Comparison of ENCODE assay signal across 12 cellular contexts in the genomic region with DNA sequence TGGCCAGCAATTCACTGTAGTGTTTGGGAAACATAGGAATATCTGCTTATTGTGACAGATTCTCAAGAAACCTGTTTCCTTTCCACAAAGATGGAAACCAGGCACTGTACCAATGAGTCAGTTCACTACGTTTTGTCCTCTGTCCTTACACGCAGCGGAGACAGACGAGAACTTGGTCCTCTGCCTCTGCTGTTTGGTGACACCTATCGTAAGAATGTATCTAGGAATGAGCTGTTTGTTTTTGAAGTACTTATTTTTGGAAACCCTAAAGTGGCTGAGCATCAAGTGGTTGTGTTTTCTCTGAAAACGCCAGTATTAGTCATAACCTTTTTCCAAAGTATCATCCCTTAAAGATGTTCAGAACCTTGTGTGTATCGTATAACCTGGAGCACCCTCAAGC.
DNase-seq lines count a peak whose midpoint lies in the region; ATAC-seq and TF ChIP-seq lines count a peak whose summit lies in the region.
"Had no signal": no experiment of that assay in that cellular context is flagged by ENCODE, and none has a peak within 500 bp of the region (broad histone marks: within the 10 kb centered on the region; RNA-seq: fewer than 3 reads in every experiment).

No MANE protein-coding gene starts in this region.

- peaks cover 0 to 71% of the 10 kb centered on the region in 2 donors for H3K36me3 ChIP-seq in adrenal gland (replicated peaks in 1 of 2)
- H3K36me3 ChIP-seq in CD8-positive, alpha-beta memory T cell (ENCODE audit: insufficient read depth, low read length), result peaks cover 32% of the 10 kb centered on the region

- ATAC-seq in SK-N-SH treated with all-trans-retinoic acid at 6 μM for 48 hours (peak; percentile 89), HG03460 (IDR thresholded peaks at IDR 0.05; ENCODE audit: unreplicated experiment) (no peak)
- ATAC-seq in stimulated activated naive B cell treated with anti-CD40 and anti-IgM and Interleukin-4, amounts not matched to agents 10 μg/mL and 1 μg/mL and 100 μg/mL, for 72 hours (replicated peaks), result no peak

- no peak overlapping the region for H3K4me3 Mint-ChIP-seq in stimulated activated naive B cell treated with anti-CD40 and anti-IgM and Interleukin-4, amounts not matched to agents 10 μg/mL and 1 μg/mL and 100 μg/mL, for 72 hours
- no peak overlapping the region for H3K4me3 Mint-ChIP-seq in CD8-positive, alpha-beta memory T cell
- H3K4me3 Mint-ChIP-seq: IgD-negative memory B cell, nephron had no signal

- H3K27me3 Mint-ChIP-seq in stimulated activated naive B cell treated with anti-CD40 and anti-IgM and Interleukin-4, amounts not matched to agents 10 μg/mL and 1 μg/mL and 100 μg/mL, for 72 hours, result no peaks in the 10 kb centered on the region
- H3K27me3 Mint-ChIP-seq in CD8-positive, alpha-beta memory T cell, result peaks cover 0 to 4% of the 10 kb centered on the region in 2 donors
- H3K27me3 Mint-ChIP-seq: IgD-negative memory B cell had no signal

- H3K36me3 Mint-ChIP-seq in stimulated activated naive B cell treated with anti-CD40 and anti-IgM and Interleukin-4, amounts not matched to agents 10 μg/mL and 1 μg/mL and 100 μg/mL, for 72 hours, result peaks cover 9 to 21% of the 10 kb centered on the region in 2 donors
- H3K36me3 Mint-ChIP-seq in CD8-positive, alpha-beta memory T cell, result peaks cover 4 to 21% (median 11%) of the 10 kb centered on the region in 3 donors

- no peak overlapping the region for H3K4me3 ChIP-seq in fibroblast of mammary gland (ENCODE audit: control insufficient read depth, low read depth, low read length)
- no peak overlapping the region for H3K4me3 ChIP-seq in adrenal gland
- no peak overlapping the region for H3K4me3 ChIP-seq in CD8-positive, alpha-beta memory T cell (ENCODE audit: low read length)
- H3K4me3 ChIP-seq: SK-N-MC had no signal

- TF ChIP-seq CTCF in fibroblast of mammary gland (conservative IDR thresholded peaks at IDR 0.05; ENCODE audit: control insufficient read depth, insufficient read depth, low read depth, low read length) (no peak), adrenal gland (IDR thresholded peaks at IDR 0.05) (no peak)

- peak overlapping the region; percentile 56 for H3K27ac Mint-ChIP-seq in stimulated activated naive B cell treated with anti-CD40 and anti-IgM and Interleukin-4, amounts not matched to agents 10 μg/mL and 1 μg/mL and 100 μg/mL, for 72 hours
- H3K27ac Mint-ChIP-seq in CD8-positive, alpha-beta memory T cell, result peak overlapping the region in 1 of 8 donors; percentile 63
- H3K27ac Mint-ChIP-seq: IgD-negative memory B cell had no signal

- WGBS in adrenal gland, 4 donors, result 79 to 88% (median 81%) methylated on average over 7 of the region's 7 CpGs

- DNase-seq in ELR (ENCODE audit: low read depth) (peak; percentile 86), fibroblast of mammary gland (ENCODE audit: low read depth) (peak; percentile 95), adrenal gland (no peak), activated T-cell treated with anti-CD3 and anti-CD28 coated beads for 4 hours (no peak)
- DNase-seq in stimulated activated naive B cell treated with anti-CD40 and anti-IgM and Interleukin-4, amounts not matched to agents 10 μg/mL and 1 μg/mL and 100 μg/mL, for 72 hours, result no peak
- DNase-seq in CD8-positive, alpha-beta memory T cell, result no peak
- DNase-seq: stimulated activated CD4-positive, alpha-beta T cell treated with anti-CD3 and anti-CD28 coated beads, Interleukin-4, amount 100 ng/mL, for 24 hours had no signal

- CTCF ChIA-PET in CD8-positive, alpha-beta memory T cell (lab: Charles Lee), result no interaction called here

- H3K4me1 Mint-ChIP-seq in stimulated activated naive B cell treated with anti-CD40 and anti-IgM and Interleukin-4, amounts not matched to agents 10 μg/mL and 1 μg/mL and 100 μg/mL, for 72 hours, result peaks cover 8 to 13% of the 10 kb centered on the region in 2 donors
- peaks cover 0 to 6% (median 2%) of the 10 kb centered on the region in 3 donors for H3K4me1 Mint-ChIP-seq in CD8-positive, alpha-beta memory T cell

- no peak for TF ChIP-seq POLR2A in adrenal gland (IDR thresholded peaks at IDR 0.05)

- POLR2A ChIA-PET in CD8-positive, alpha-beta memory T cell (lab: Charles Lee), result no interaction called here

- no peaks in the 10 kb centered on the region for H3K9me3 ChIP-seq in adrenal gland (replicated peaks in 1 of 3)
- no peaks in the 10 kb centered on the region for H3K9me3 ChIP-seq in CD8-positive, alpha-beta memory T cell (ENCODE audit: low read length)

- no peaks in the 10 kb centered on the region for H3K27me3 ChIP-seq in adrenal gland
- no peaks in the 10 kb centered on the region for H3K27me3 ChIP-seq in CD8-positive, alpha-beta memory T cell (ENCODE audit: insufficient read depth, low read length, poor library complexity, severe bottlenecking)

- peak overlapping the region in 1 of 5 donors; percentile 10 for H3K27ac ChIP-seq in adrenal gland
- no peak overlapping the region for H3K27ac ChIP-seq in CD8-positive, alpha-beta memory T cell (ENCODE audit: low read depth, low read length)
- H3K27ac ChIP-seq: SK-N-MC had no signal

- no peaks in the 10 kb centered on the region for H3K9me3 Mint-ChIP-seq in stimulated activated naive B cell treated with anti-CD40 and anti-IgM and Interleukin-4, amounts not matched to agents 10 μg/mL and 1 μg/mL and 100 μg/mL, for 72 hours
- peaks cover 0 to 3% (median 0%) of the 10 kb centered on the region in 5 donors for H3K9me3 Mint-ChIP-seq in CD8-positive, alpha-beta memory T cell
- H3K9me3 Mint-ChIP-seq: IgD-negative memory B cell, nephron had no signal

- peaks cover 0 to 14% of the 10 kb centered on the region in 2 donors for H3K4me1 ChIP-seq in adrenal gland (replicated peaks in 1 of 2)
- H3K4me1 ChIP-seq in CD8-positive, alpha-beta memory T cell (ENCODE audit: insufficient read depth, low read length), result no peaks in the 10 kb centered on the region

- intact Hi-C loops in adrenal gland (cut with DNase I), result no loop called here

TF ChIP-seq in SK-N-SH treated with all-trans-retinoic acid at 6 μM for 48 hours, 23 proteins besides CTCF, POLR2A, EP300 and RAD21:
- TF ChIP-seq TOX (CRISPR knock-in tag; IDR thresholded peaks at IDR 0.05; ENCODE audit: borderline replicate concordance) (no peak), ZFP3 (CRISPR knock-in tag; IDR thresholded peaks at IDR 0.05) (0 out of 2 replicates have a peak, but pooled peaks have one; percentile 24)

Comparison
In these comparisons a context has a peak if more than half of its experiments do, and no peak if none do; other contexts are left out.
1. DNase-seq: peak in ELR (single experiment) and fibroblast of mammary gland (single experiment); none in stimulated activated naive B cell treated with anti-CD40 and anti-IgM and Interleukin-4, amounts not matched to agents 10 μg/mL and 1 μg/mL and 100 μg/mL, for 72 hours (single experiment), adrenal gland (0 of 7), CD8-positive, alpha-beta memory T cell (0 of 5) and activated T-cell treated with anti-CD3 and anti-CD28 coated beads for 4 hours (single experiment).